19 cellular contexts compared by ENCODE assay signal in the genomic region with DNA sequence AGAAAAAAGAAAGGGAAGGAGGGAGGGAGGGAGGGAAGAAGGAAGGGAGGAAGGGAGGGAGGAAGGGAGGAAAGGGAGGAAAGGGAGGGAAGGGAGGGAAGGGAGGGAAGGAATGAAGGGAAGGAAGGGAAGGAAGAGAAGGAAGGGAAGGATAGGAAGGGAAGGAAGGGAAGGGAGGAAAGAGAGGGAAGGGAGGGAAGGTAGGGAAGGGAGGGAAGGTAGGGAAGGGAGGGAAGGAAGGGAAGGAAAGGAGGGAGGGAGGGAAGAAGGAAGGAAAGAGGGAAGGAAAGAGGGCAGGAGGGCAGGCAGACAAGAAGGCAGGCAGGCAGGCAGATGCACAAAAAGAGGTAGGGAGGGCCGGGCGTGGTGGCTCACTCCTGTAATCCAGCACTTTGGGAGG.
DNase-seq lines count a peak whose midpoint lies in the region; ATAC-seq and TF ChIP-seq lines count a peak whose summit lies in the region.
"Had no signal": no experiment of that assay in that cellular context is flagged by ENCODE, and none has a peak within 500 bp of the region (broad histone marks: within the 10 kb centered on the region; RNA-seq: fewer than 3 reads in every experiment).

No MANE protein-coding gene starts in this region.

- H3K27me3 Mint-ChIP-seq in activated naive CD8-positive, alpha-beta T cell treated with anti-CD3 and anti-CD28 coated beads, Interleukin-2, amount 50 U/mL, for 24 hours, result no peaks in the 10 kb centered on the region
- H3K27me3 Mint-ChIP-seq: IgD-negative memory B cell had no signal

- peaks cover 13% of the 10 kb centered on the region for H3K9me3 Mint-ChIP-seq in activated naive CD8-positive, alpha-beta T cell treated with anti-CD3 and anti-CD28 coated beads, Interleukin-2, amount 50 U/mL, for 24 hours

- peaks cover 20% of the 10 kb centered on the region for H3K36me3 Mint-ChIP-seq in activated naive CD8-positive, alpha-beta T cell treated with anti-CD3 and anti-CD28 coated beads, Interleukin-2, amount 50 U/mL, for 24 hours (ENCODE audit: low read depth)

- no peak overlapping the region for H3K4me3 Mint-ChIP-seq in activated naive CD8-positive, alpha-beta T cell treated with anti-CD3 and anti-CD28 coated beads, Interleukin-2, amount 50 U/mL, for 24 hours
- H3K4me3 Mint-ChIP-seq: CD8-positive, alpha-beta T cell; IgD-negative memory B cell had no signal

- no peak for TF ChIP-seq CTCF in sigmoid colon (IDR thresholded peaks at IDR 0.05)
- no peak for TF ChIP-seq CTCF in transverse colon (IDR thresholded peaks at IDR 0.05)

- H3K4me1 ChIP-seq in SJSA1 (replicated peaks) (peaks cover 57% of the 10 kb centered on the region), sigmoid colon (peaks cover 0 to 70% (median 68%) of the 10 kb centered on the region in 4 donors), transverse colon (peaks cover 10 to 43% (median 16%) of the 10 kb centered on the region in 4 donors)

- intact Hi-C loops in sigmoid colon (cut with DNase I), result loop anchor here (10.0 kb wide), 1 partner anchor 176 kb away; no protein-coding TSS in a partner anchor
- intact Hi-C loops in transverse colon (cut with DNase I; ENCODE audit: low total_unique reads), result no loop called here

- 97 to 99% methylated on average over 2 of the region's 2 CpGs for WGBS in sigmoid colon, 2 donors
- 94% methylated on average over 2 of the region's 2 CpGs for WGBS in transverse colon (ENCODE audit: low coverage in 1 of 2), 2 donors

- peaks cover 17% of the 10 kb centered on the region for H3K4me1 Mint-ChIP-seq in activated naive CD8-positive, alpha-beta T cell treated with anti-CD3 and anti-CD28 coated beads, Interleukin-2, amount 50 U/mL, for 24 hours

- H3K9me3 ChIP-seq in SJSA1 (replicated peaks) (peaks cover 6% of the 10 kb centered on the region; the same call in 1 of the 2 replicates), sigmoid colon (no peaks in the 10 kb centered on the region), transverse colon (no peaks in the 10 kb centered on the region)

- H3K27ac ChIP-seq in SJSA1 (peak overlapping the region; percentile 15; the same call in 1 of the 2 replicates), epithelial cell of prostate (peak overlapping the region; percentile 81), sigmoid colon (peak overlapping the region in 3 of 4 donors; percentile 63 to 82 (median 81)), transverse colon (peak overlapping the region in 3 of 4 donors; percentile 78 to 80 (median 78))

- no peak for TF ChIP-seq EP300 in sigmoid colon (IDR thresholded peaks at IDR 0.05)
- TF ChIP-seq EP300 in transverse colon (IDR thresholded peaks at IDR 0.05; ENCODE audit: low read depth), result no peak

- H3K4me3 ChIP-seq in SJSA1, result no peak overlapping the region
- H3K4me3 ChIP-seq in sigmoid colon, result no peak overlapping the region
- H3K4me3 ChIP-seq in transverse colon, result no peak overlapping the region
- H3K4me3 ChIP-seq: BLaER1 treated with 17β-estradiol and CSF1 and Interleukin-3, amounts not matched to agents 10 nM and 100 nM had no signal

- no peaks in the 10 kb centered on the region for H3K27me3 ChIP-seq in SJSA1 (replicated peaks)
- H3K27me3 ChIP-seq in sigmoid colon, result no peaks in the 10 kb centered on the region
- H3K27me3 ChIP-seq in transverse colon, result no peaks in the 10 kb centered on the region
- H3K27me3 ChIP-seq: BLaER1 treated with 17β-estradiol and CSF1 and Interleukin-3, amounts not matched to agents 10 nM and 100 nM had no signal

- TF ChIP-seq POLR2A in sigmoid colon (IDR thresholded peaks at IDR 0.05), result no peak
- no peak for TF ChIP-seq POLR2A in transverse colon (IDR thresholded peaks at IDR 0.05)

- in situ Hi-C loops in transverse colon (cut with MboI; ENCODE audit: low pct_ligation_motif_present in 1 of 4, low pct_unique_long_range_greater_than_20kb in 1 of 4, low sequenced_read_pairs in 3 of 4), result no loop called here

- no peak overlapping the region for H3K27ac Mint-ChIP-seq in activated naive CD8-positive, alpha-beta T cell treated with anti-CD3 and anti-CD28 coated beads, Interleukin-2, amount 50 U/mL, for 24 hours
- H3K27ac Mint-ChIP-seq: CD8-positive, alpha-beta T cell; IgD-negative memory B cell had no signal

- ATAC-seq in GM21423 (IDR thresholded peaks at IDR 0.05; ENCODE audit: unreplicated experiment), result no peak
- ATAC-seq in HG02642 (IDR thresholded peaks at IDR 0.05; ENCODE audit: poor library complexity, unreplicated experiment), result no peak
- no peak for ATAC-seq in activated naive CD8-positive, alpha-beta T cell treated with anti-CD3 and anti-CD28 coated beads, Interleukin-2, amount 50 U/mL, for 24 hours
- ATAC-seq: CD8-positive, alpha-beta T cell; Panc1 had no signal

- H3K36me3 ChIP-seq in SJSA1, result peaks cover 7% of the 10 kb centered on the region; the same call in 1 of the 2 replicates
- H3K36me3 ChIP-seq in sigmoid colon, result no peaks in the 10 kb centered on the region
- no peaks in the 10 kb centered on the region for H3K36me3 ChIP-seq in transverse colon

- DNase-seq in SJSA1 (ENCODE audit: low read depth in 1 of 2, low spot score in 2 of 2), result no peak
- DNase-seq in epithelial cell of prostate (ENCODE audit: low read depth, low spot score), result no peak
- no peak for DNase-seq in sigmoid colon
- DNase-seq in transverse colon, result no peak
- no peak for DNase-seq in NCI-H2227 treated with DMSO at 0.1 percent for 48 hours (lab: John Stamatoyannopoulos, UW)
- DNase-seq in activated naive CD8-positive, alpha-beta T cell treated with anti-CD3 and anti-CD28 coated beads, Interleukin-2, amount 50 U/mL, for 24 hours, result no peak
- DNase-seq: Calu3; CD8-positive, alpha-beta T cell; DMS53; EL; NCI-H1105; NCI-H2081; NCI-H2171 treated with DMSO at 0.1 percent for 48 hours; NCI-H446 treated with DMSO at 0.1 percent for 48 hours had no signal

Comparison
In these comparisons a context has a peak if more than half of its experiments do, and no peak if none do; other contexts are left out.
1. H3K27ac ChIP-seq: peak in every context shown above with its lines; median percentile 81 in epithelial cell of prostate; 81 in sigmoid colon; 78 in transverse colon; 15 in SJSA1.